Comparison of ENCODE assay signal across 1 cellular context in genomic region chr10:21526184-21526951, GRCh38.
TF ChIP-seq lines count a peak whose summit lies in the region.

No MANE protein-coding gene starts in this region.

TF ChIP-seq in HCT116, 20 proteins besides CTCF, POLR2A, EP300 and RAD21 (continued from another document):
- TF ChIP-seq EZH2phosphoT487 (IDR thresholded peaks at IDR 0.05; ENCODE audit: borderline replicate concordance) (no peak), CEBPB (IDR thresholded peaks at IDR 0.05; ENCODE audit: low read depth) (no peak), YY1 (IDR thresholded peaks at IDR 0.05; ENCODE audit: extremely low read depth, insufficient replicate concordance, low read depth, low read length) (no peak), TCF7L2 (IDR thresholded peaks at IDR 0.05; ENCODE audit: borderline replicate concordance, extremely low read depth, insufficient read depth, insufficient read length) (no peak), EGR1 (IDR thresholded peaks at IDR 0.05; ENCODE audit: low read depth) (peak; percentile 78), ZNF274 (IDR thresholded peaks at IDR 0.05; ENCODE audit: low read depth, low read length) (no peak), EZH2 (IDR thresholded peaks at IDR 0.05) (no peak), ZFX (IDR thresholded peaks at IDR 0.05) (peak; percentile 82), FOSL1 (IDR thresholded peaks at IDR 0.05; ENCODE audit: low read depth) (no peak), SP1 (IDR thresholded peaks at IDR 0.05; ENCODE audit: low read depth) (0 out of 2 replicates have a peak, but pooled peaks have one; percentile 11)
- TF ChIP-seq, protein P1, sequence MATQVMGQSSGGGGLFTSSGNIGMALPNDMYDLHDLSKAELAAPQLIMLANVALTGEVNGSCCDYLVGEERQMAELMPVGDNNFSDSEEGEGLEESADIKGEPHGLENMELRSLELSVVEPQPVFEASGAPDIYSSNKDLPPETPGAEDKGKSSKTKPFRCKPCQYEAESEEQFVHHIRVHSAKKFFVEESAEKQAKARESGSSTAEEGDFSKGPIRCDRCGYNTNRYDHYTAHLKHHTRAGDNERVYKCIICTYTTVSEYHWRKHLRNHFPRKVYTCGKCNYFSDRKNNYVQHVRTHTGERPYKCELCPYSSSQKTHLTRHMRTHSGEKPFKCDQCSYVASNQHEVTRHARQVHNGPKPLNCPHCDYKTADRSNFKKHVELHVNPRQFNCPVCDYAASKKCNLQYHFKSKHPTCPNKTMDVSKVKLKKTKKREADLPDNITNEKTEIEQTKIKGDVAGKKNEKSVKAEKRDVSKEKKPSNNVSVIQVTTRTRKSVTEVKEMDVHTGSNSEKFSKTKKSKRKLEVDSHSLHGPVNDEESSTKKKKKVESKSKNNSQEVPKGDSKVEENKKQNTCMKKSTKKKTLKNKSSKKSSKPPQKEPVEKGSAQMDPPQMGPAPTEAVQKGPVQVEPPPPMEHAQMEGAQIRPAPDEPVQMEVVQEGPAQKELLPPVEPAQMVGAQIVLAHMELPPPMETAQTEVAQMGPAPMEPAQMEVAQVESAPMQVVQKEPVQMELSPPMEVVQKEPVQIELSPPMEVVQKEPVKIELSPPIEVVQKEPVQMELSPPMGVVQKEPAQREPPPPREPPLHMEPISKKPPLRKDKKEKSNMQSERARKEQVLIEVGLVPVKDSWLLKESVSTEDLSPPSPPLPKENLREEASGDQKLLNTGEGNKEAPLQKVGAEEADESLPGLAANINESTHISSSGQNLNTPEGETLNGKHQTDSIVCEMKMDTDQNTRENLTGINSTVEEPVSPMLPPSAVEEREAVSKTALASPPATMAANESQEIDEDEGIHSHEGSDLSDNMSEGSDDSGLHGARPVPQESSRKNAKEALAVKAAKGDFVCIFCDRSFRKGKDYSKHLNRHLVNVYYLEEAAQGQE (IDR thresholded peaks at IDR 0.05; ENCODE audit: low read depth) = no peak
